In genomic region chr7:2645274-2645868, GRCh38 we compare ENCODE assay signal across 8 cellular contexts. TPM values are rescaled to one million over a fixed set of nuclear protein-coding genes. Genes with fewer than 3 reads are reported as not detected.
DNase-seq lines count a peak whose midpoint lies in the region; ATAC-seq lines count a peak whose summit lies in the region.

No MANE protein-coding gene starts in this region.

- H3K4me3 ChIP-seq in BLaER1 treated with 17β-estradiol and CSF1 and Interleukin-3, amounts not matched to agents 10 nM and 100 nM = peak overlapping the region in 9 of 10 experiments; percentile 14 to 64 (median 52); a peak in 16 of 20 replicates

- H3K9me3 ChIP-seq in BLaER1 treated with 17β-estradiol and CSF1 and Interleukin-3, amounts not matched to agents 10 nM and 100 nM (replicated peaks in 1 of 11) = no peaks in the 10 kb centered on the region

- peak overlapping the region; percentile 62 to 97 (median 84) for H3K9ac ChIP-seq in BLaER1 treated with 17β-estradiol and CSF1 and Interleukin-3, amounts not matched to agents 10 nM and 100 nM

- H3K27ac Mint-ChIP-seq in activated T-cell treated with anti-CD3 and anti-CD28 coated beads, Interleukin-2, amount 50 U/mL, for 72 hours = no peak overlapping the region

- in situ Hi-C loops in KBM-7 (cut with MboI; ENCODE audit: low pct_unique_long_range_greater_than_20kb, low sequenced_read_pairs) = no loop called here

- H3K4me1 Mint-ChIP-seq in activated T-cell treated with anti-CD3 and anti-CD28 coated beads, Interleukin-2, amount 50 U/mL, for 72 hours (ENCODE audit: low read depth) = peaks cover 17% of the 10 kb centered on the region

- H3K4me1 ChIP-seq in BLaER1 treated with 17β-estradiol and CSF1 and Interleukin-3, amounts not matched to agents 10 nM and 100 nM = peaks cover 86 to 99% (median 96%) of the 10 kb centered on the region in 10 experiments

- peak overlapping the region; percentile 77 to 80 for H3K4me3 Mint-ChIP-seq in activated T-cell treated with anti-CD3 and anti-CD28 coated beads, Interleukin-2, amount 50 U/mL, for 72 hours

- H3K27me3 Mint-ChIP-seq in activated T-cell treated with anti-CD3 and anti-CD28 coated beads, Interleukin-2, amount 50 U/mL, for 72 hours (ENCODE audit: low read depth) = no peaks in the 10 kb centered on the region

- DNase-seq in KBM-7 (peak; percentile 90), pons (ENCODE audit: low spot score) (peak; percentile 26), NCI-H1048 (lab: John Stamatoyannopoulos, UW) (no peak), NCI-H446 (lab: John Stamatoyannopoulos, UW) (no peak)
- DNase-seq in activated T-cell treated with anti-CD3 and anti-CD28 coated beads, Interleukin-2, amount 50 U/mL, for 72 hours = peak; percentile 48 to 51

- peak overlapping the region; percentile 90 to 100 (median 98) for H3K4me2 ChIP-seq in BLaER1 treated with 17β-estradiol and CSF1 and Interleukin-3, amounts not matched to agents 10 nM and 100 nM

- H4K20me1 ChIP-seq in BLaER1 treated with 17β-estradiol and CSF1 and Interleukin-3, amounts not matched to agents 10 nM and 100 nM = peaks cover 18 to 96% (median 65%) of the 10 kb centered on the region in 11 experiments; a peak in 20 of 22 replicates

- no peaks in the 10 kb centered on the region for H3K36me3 Mint-ChIP-seq in activated T-cell treated with anti-CD3 and anti-CD28 coated beads, Interleukin-2, amount 50 U/mL, for 72 hours (ENCODE audit: insufficient read depth in 2 of 2)

- H3K27me3 ChIP-seq in BLaER1 treated with 17β-estradiol and CSF1 and Interleukin-3, amounts not matched to agents 10 nM and 100 nM = no peaks in the 10 kb centered on the region

- ATAC-seq in GM19395 (IDR thresholded peaks at IDR 0.05; ENCODE audit: unreplicated experiment) (peak; percentile 77), HG03439 (IDR thresholded peaks at IDR 0.05; ENCODE audit: unreplicated experiment) (no peak)
- peak; percentile 68 to 71 for ATAC-seq in activated T-cell treated with anti-CD3 and anti-CD28 coated beads, Interleukin-2, amount 50 U/mL, for 72 hours (replicated peaks in 1 of 2)

- no peaks in the 10 kb centered on the region for H3K9me3 Mint-ChIP-seq in activated T-cell treated with anti-CD3 and anti-CD28 coated beads, Interleukin-2, amount 50 U/mL, for 72 hours

- H3K27ac ChIP-seq in BLaER1 treated with 17β-estradiol and CSF1 and Interleukin-3, amounts not matched to agents 10 nM and 100 nM = peak overlapping the region in 10 of 11 experiments; percentile 28 to 98 (median 92); a peak in 19 of 22 replicates

- H3K36me3 ChIP-seq in BLaER1 treated with 17β-estradiol and CSF1 and Interleukin-3, amounts not matched to agents 10 nM and 100 nM = peaks cover 31 to 45% (median 40%) of the 10 kb centered on the region in 11 experiments

RNA-seq across cellular contexts. Expression of gene TTYH3, which starts 13.6 kb away (rescaled TPM):
- total RNA-seq in activated T-cell treated with anti-CD3 and anti-CD28 coated beads, Interleukin-2, amount 50 U/mL, for 72 hours = 10 to 100 TPM; 30.0 to 36.4 TPM

RNA-seq across cellular contexts. Expression of gene AMZ1, which starts 42.6 kb away (rescaled TPM):
- total RNA-seq in activated T-cell treated with anti-CD3 and anti-CD28 coated beads, Interleukin-2, amount 50 U/mL, for 72 hours = 1 to 10 TPM in 1 of 2 donors, under 1 TPM in 1; 0.34 to 1.3 TPM

Comparison
In these comparisons a context has a peak if more than half of its experiments do, and no peak if none do; other contexts are left out.
1. DNase-seq: peak in KBM-7 (single experiment), activated T-cell treated with anti-CD3 and anti-CD28 coated beads, Interleukin-2, amount 50 U/mL, for 72 hours (2 of 2) and pons (single experiment); none in NCI-H1048 (single experiment) and NCI-H446 (0 of 2).